In the genomic region with DNA sequence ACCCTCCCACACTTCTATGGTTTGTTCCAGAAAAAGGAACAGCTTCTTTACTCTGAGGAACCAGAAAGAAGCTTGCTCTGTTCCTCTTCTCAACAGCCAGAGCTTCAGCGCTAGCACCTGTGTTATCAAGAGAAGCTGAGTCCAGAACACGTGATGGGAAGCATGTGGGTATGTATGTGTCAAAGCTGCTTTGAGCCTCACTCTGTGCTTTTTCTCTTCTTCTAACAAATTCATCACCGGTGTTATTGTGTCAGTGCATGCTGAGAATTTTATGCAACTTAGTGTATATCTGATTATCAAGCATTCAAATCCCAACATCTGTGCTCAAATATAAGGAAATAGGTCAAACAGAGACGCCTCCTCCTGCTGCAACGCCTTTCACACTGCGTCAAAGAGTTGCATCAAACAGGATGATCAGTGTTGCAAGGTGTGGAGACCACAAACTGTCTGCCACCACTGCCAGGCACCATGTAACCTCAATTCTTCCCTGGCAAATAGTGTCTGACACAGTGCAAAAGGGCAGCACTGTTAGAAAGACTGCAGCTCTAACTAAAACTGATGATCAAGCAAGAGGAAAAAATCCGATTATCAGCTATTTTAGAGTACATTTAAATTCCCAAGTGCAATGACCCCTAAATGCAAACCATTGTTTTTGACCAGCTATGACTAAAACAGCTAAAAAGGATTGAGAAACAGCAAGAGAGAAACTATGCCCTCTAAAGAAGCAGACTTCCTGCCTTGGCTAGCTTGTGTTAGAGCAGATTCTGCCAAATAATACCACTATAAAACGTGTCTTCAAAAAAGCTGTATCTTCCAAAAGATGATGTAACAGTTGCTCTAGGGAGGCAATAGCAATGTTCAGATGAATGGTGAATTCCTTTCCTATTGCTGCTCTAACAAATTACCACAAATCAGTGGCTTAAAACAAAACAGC, we compare ENCODE assay signal across 1 cellular context.
A peak's percentile ranks its signal among the peaks of the same experiment; 100 is the strongest.
TF ChIP-seq lines count a peak whose summit lies in the region.

No MANE protein-coding gene starts in this region.

TF ChIP-seq in liver, 16 proteins besides CTCF, POLR2A, EP300 and RAD21 (continued from another document):
- TF ChIP-seq REST (IDR thresholded peaks at IDR 0.05), result peak; percentile 81
- peak in 1 of 2 donors; percentile 44 for TF ChIP-seq EGR1 (IDR thresholded peaks at IDR 0.05; ENCODE audit: low read depth in 2 of 2)
- peak; percentile 80 to 87 for TF ChIP-seq HNF4A (conservative IDR thresholded peaks at IDR 0.05)
- TF ChIP-seq NR2F2 (IDR thresholded peaks at IDR 0.05), result peak; percentile 43
- TF ChIP-seq, protein P1, sequence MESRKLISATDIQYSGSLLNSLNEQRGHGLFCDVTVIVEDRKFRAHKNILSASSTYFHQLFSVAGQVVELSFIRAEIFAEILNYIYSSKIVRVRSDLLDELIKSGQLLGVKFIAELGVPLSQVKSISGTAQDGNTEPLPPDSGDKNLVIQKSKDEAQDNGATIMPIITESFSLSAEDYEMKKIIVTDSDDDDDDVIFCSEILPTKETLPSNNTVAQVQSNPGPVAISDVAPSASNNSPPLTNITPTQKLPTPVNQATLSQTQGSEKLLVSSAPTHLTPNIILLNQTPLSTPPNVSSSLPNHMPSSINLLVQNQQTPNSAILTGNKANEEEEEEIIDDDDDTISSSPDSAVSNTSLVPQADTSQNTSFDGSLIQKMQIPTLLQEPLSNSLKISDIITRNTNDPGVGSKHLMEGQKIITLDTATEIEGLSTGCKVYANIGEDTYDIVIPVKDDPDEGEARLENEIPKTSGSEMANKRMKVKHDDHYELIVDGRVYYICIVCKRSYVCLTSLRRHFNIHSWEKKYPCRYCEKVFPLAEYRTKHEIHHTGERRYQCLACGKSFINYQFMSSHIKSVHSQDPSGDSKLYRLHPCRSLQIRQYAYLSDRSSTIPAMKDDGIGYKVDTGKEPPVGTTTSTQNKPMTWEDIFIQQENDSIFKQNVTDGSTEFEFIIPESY (IDR thresholded peaks at IDR 0.05), result peak; percentile 79
- TF ChIP-seq JUND (IDR thresholded peaks at IDR 0.05), result peak; percentile 76 to 80
- TF ChIP-seq YY1 (IDR thresholded peaks at IDR 0.05), result peak; percentile 60
- TF ChIP-seq GABPA (IDR thresholded peaks at IDR 0.05 in 1 of 2, conservative IDR thresholded peaks at IDR 0.05 in 1 of 2), result peak in 1 of 2 donors; percentile 46
